Comparison of ENCODE assay signal across 8 cellular contexts in genomic region chr17:35314415-35315216, GRCh38. TPM values are rescaled to one million over a fixed set of nuclear protein-coding genes. Genes with fewer than 3 reads are reported as not detected.
DNase-seq lines count a peak whose midpoint lies in the region; ATAC-seq and TF ChIP-seq lines count a peak whose summit lies in the region.

No MANE protein-coding gene starts in this region.

- H3K27me3 Mint-ChIP-seq in T-cell: no peaks in the 10 kb centered on the region

- H3K36me3 ChIP-seq in ES-I3 (ENCODE audit: insufficient read depth, low read length): no peaks in the 10 kb centered on the region
- no peaks in the 10 kb centered on the region for H3K36me3 ChIP-seq in gastrocnemius medialis

- H3K4me1 ChIP-seq in ES-I3 (ENCODE audit: insufficient read depth, low read length) (peaks cover 10% of the 10 kb centered on the region; the same call in 1 of the 2 replicates), foreskin keratinocyte (no peaks in the 10 kb centered on the region), gastrocnemius medialis (peaks cover 23 to 44% of the 10 kb centered on the region in 2 donors)

- TF ChIP-seq CTCF in foreskin keratinocyte (conservative IDR thresholded peaks at IDR 0.05) (no peak), gastrocnemius medialis (IDR thresholded peaks at IDR 0.05 in 4 of 5, conservative IDR thresholded peaks at IDR 0.05 in 1 of 5) (no peak), omental fat pad (IDR thresholded peaks at IDR 0.05) (no peak)

- H3K27ac ChIP-seq in foreskin keratinocyte (peak overlapping the region; percentile 33), gastrocnemius medialis (peak overlapping the region; percentile 79 to 88 (median 85))

- peaks cover 18% of the 10 kb centered on the region for H3K27me3 ChIP-seq in foreskin keratinocyte
- no peaks in the 10 kb centered on the region for H3K27me3 ChIP-seq in gastrocnemius medialis

- DNase-seq in T-cell (no peak), foreskin keratinocyte (peak; percentile 5 to 6), gastrocnemius medialis (no peak), EL (no peak), omental fat pad (ENCODE audit: low spot score) (no peak), HK-2 (ENCODE audit: unreplicated experiment) (no peak), RKO (ENCODE audit: low spot score) (no peak)

- POLR2A ChIA-PET in T-cell (lab: Charles Lee): interaction anchor here in 1 of 2 donors (0.5 to 1.0 kb wide), 3 partner anchors 57 to 217 kb away, joined by 3 to 5 read pairs (median 3); no protein-coding TSS in a partner anchor

- peaks cover 5% of the 10 kb centered on the region for H3K36me3 Mint-ChIP-seq in T-cell

- peak overlapping the region; percentile 71; the same call in 1 of the 2 replicates for H3K9ac ChIP-seq in ES-I3 (ENCODE audit: low read depth, low read length)

- H3K9me3 Mint-ChIP-seq in T-cell: peaks cover 0 to under 1% (median 0%) of the 10 kb centered on the region in 3 donors

- no peak for ATAC-seq in T-cell (replicated peaks in 1 of 4)
- peak; percentile 41 for ATAC-seq in foreskin keratinocyte
- ATAC-seq in gastrocnemius medialis: peak in 1 of 2 donors; percentile 10
- ATAC-seq in omental fat pad (ENCODE audit: low FRiP score): no peak

- H3K9me3 ChIP-seq in ES-I3 (ENCODE audit: control insufficient read depth, insufficient read depth, low read length): no peaks in the 10 kb centered on the region
- H3K9me3 ChIP-seq in gastrocnemius medialis: no peaks in the 10 kb centered on the region

- in situ Hi-C loops in gastrocnemius medialis (cut with MboI; ENCODE audit: low sequenced_read_pairs in 4 of 4): loop anchor here (5.0 to 10.0 kb wide), 3 partner anchors 218 to 430 kb away; partner anchors contain the start of gene SLFN12L (in 2 of the 4)

- peak overlapping the region; percentile 97 to 98 for H3K27ac Mint-ChIP-seq in T-cell

- CTCF ChIA-PET in T-cell (lab: Charles Lee): interaction anchor here in 1 of 2 donors (2.4 to 4.3 kb wide), 2 partner anchors 119 to 222 kb away, joined by 9 to 136 read pairs; partner anchors contain the start of gene SLFN12L

- H3K4me1 Mint-ChIP-seq in T-cell: peaks cover 63 to 67% (median 64%) of the 10 kb centered on the region in 3 donors

- peak overlapping the region; percentile 52 to 69 (median 56) for H3K4me3 ChIP-seq in gastrocnemius medialis

- intact Hi-C loops in gastrocnemius medialis (cut with DNase I; ENCODE audit: low total_unique reads): loop anchor here (2.0 kb wide), 2 partner anchors 32 to 72 kb away; partner anchors contain the start of gene SLFN5

- no peak for TF ChIP-seq POLR2A in gastrocnemius medialis (IDR thresholded peaks at IDR 0.05)

- H3K4me3 Mint-ChIP-seq in T-cell: peak overlapping the region; percentile 91 to 93 (median 91)

RNA-seq across cellular contexts. Expression of gene SLFN11, which starts 58.8 kb away (rescaled TPM):
- 10 to 100 TPM; 22.2 to 43.2 (median 31.0) TPM for total RNA-seq in T-cell
- total RNA-seq in foreskin keratinocyte: 2.4 and 4.7 TPM in 2 replicates
- polyA plus RNA-seq in foreskin keratinocyte: 0.48 and 0.81 TPM in 2 replicates
- 10 to 100 TPM in 2 of 4 donors, 1 to 10 TPM in 2; 8.9 to 11.8 (median 10.0) TPM for total RNA-seq in gastrocnemius medialis
- total RNA-seq in omental fat pad: 100 to 1,000 TPM in 1 of 4 donors, 10 to 100 TPM in 3; 58.1 to 127 (median 92.3) TPM

Comparison
In these comparisons a context has a peak if more than half of its experiments do, and no peak if none do; other contexts are left out.
1. DNase-seq: peak in foreskin keratinocyte (2 of 2); none in T-cell (0 of 34), gastrocnemius medialis (0 of 2), EL (single experiment), omental fat pad (single experiment), HK-2 (single experiment) and RKO (single experiment).